Comparison of ENCODE assay signal across 1 cellular context in the genomic region with DNA sequence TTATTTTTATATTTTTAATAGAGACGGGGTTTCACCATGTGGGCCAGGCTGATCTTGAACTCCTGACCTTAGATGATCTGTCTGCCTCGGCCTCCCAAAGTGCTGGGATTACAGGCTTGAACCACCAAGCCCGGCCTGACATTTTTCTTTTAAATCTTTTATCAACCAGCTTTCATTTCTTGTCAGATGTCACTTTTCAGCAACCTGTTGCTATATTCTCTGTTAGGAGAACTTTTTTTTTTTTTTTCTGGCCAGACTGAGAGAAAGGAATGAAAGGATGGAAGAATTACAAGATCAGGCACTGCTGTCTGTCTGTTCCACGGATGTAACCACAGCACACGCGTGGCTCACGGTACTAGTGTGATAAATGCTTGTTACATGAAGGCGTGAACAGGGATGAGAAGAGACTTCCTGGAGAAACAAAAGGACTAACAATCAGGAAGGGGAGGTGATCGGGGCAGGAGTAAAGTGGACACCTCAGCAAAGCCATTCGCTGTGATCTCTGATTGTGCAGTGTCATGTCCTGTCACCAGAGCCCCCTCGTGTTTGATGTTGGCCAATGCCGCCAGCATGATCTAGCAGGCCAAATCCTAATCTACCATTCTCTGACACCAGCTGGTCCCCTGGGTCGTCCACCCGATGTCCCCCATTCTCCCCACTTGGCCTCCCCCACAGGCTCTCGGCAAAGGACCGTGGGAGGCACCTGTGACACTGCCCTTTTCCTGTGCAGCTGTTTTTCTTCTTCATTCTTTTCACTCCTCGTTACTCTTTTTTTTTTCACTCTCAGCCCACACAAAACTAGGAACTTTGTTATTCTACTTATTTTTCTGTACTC.
A peak's percentile ranks its signal among the peaks of the same experiment; 100 is the strongest.
TF ChIP-seq lines count a peak whose summit lies in the region.

No MANE protein-coding gene starts in this region.

TF ChIP-seq in A549, 52 proteins besides CTCF, POLR2A, EP300 and RAD21 (continued from another document):
- TF ChIP-seq FOSL2 (IDR thresholded peaks at IDR 0.05) (no peak), FOSL2 (CRISPR knock-in tag; IDR thresholded peaks at IDR 0.05) (no peak; the same call in 1 of the 2 replicates), CBX2 (IDR thresholded peaks at IDR 0.05; ENCODE audit: borderline replicate concordance, low read depth) (no peak), ESRRA (IDR thresholded peaks at IDR 0.05; ENCODE audit: borderline replicate concordance, low read length) (no peak), MAZ (IDR thresholded peaks at IDR 0.05; ENCODE audit: borderline replicate concordance, low read depth, low read length) (no peak), EHF (CRISPR knock-in tag; IDR thresholded peaks at IDR 0.05) (peak; percentile 90), ZC3H11A (IDR thresholded peaks at IDR 0.05) (no peak), RARB (CRISPR knock-in tag; IDR thresholded peaks at IDR 0.05) (no peak), BHLHE40 (IDR thresholded peaks at IDR 0.05; ENCODE audit: low read depth, low read length) (no peak), HEYL (CRISPR knock-in tag; IDR thresholded peaks at IDR 0.05) (peak; percentile 42), CHD4 (IDR thresholded peaks at IDR 0.05; ENCODE audit: borderline replicate concordance) (no peak), GATA3 (IDR thresholded peaks at IDR 0.05; ENCODE audit: borderline replicate concordance) (0 out of 2 replicates have a peak, but pooled peaks have one; percentile 15), NFE2L2 (conservative IDR thresholded peaks at IDR 0.05; ENCODE audit: low read length) (peak; percentile 75), HOXA7 (CRISPR knock-in tag; IDR thresholded peaks at IDR 0.05) (no peak), CBX8 (IDR thresholded peaks at IDR 0.05) (no peak), SREBF2 (IDR thresholded peaks at IDR 0.05) (no peak), TP53 (CRISPR knock-in tag; IDR thresholded peaks at IDR 0.05) (no peak), JUN (IDR thresholded peaks at IDR 0.05) (no peak; a peak in 1 of 5 replicates), PHF8 (IDR thresholded peaks at IDR 0.05; ENCODE audit: borderline replicate concordance, low read depth) (no peak), KDM1A (IDR thresholded peaks at IDR 0.05; ENCODE audit: low read depth) (no peak), SMC3 (IDR thresholded peaks at IDR 0.05) (no peak; the same call in 2 of the 3 replicates), ZNF302 (CRISPR knock-in tag; IDR thresholded peaks at IDR 0.05) (peak; percentile 49; the same call in 1 of the 2 replicates), HOXB13 (CRISPR knock-in tag; IDR thresholded peaks at IDR 0.05; ENCODE audit: low read depth) (peak; percentile 83), RNF2 (IDR thresholded peaks at IDR 0.05; ENCODE audit: borderline replicate concordance, low read depth) (no peak), NR3C1 (IDR thresholded peaks at IDR 0.05) (no peak), KDM5A (IDR thresholded peaks at IDR 0.05) (no peak), TFCP2L1 (CRISPR knock-in tag; IDR thresholded peaks at IDR 0.05) (no peak), CEBPB (IDR thresholded peaks at IDR 0.05) (no peak), FOXS1 (CRISPR knock-in tag; IDR thresholded peaks at IDR 0.05) (0 out of 2 replicates have a peak, but pooled peaks have one; percentile 36), HDAC2 (IDR thresholded peaks at IDR 0.05) (no peak), POLR2AphosphoS2 (conservative IDR thresholded peaks at IDR 0.05; ENCODE audit: low read length) (no peak), FOSB (CRISPR knock-in tag; IDR thresholded peaks at IDR 0.05) (no peak; the same call in 1 of the 2 replicates), CHD2 (IDR thresholded peaks at IDR 0.05; ENCODE audit: low read length, partially characterized antibody) (no peak), RCOR1 (IDR thresholded peaks at IDR 0.05; ENCODE audit: low read depth, low read length) (no peak)
- TF ChIP-seq, protein P1, sequence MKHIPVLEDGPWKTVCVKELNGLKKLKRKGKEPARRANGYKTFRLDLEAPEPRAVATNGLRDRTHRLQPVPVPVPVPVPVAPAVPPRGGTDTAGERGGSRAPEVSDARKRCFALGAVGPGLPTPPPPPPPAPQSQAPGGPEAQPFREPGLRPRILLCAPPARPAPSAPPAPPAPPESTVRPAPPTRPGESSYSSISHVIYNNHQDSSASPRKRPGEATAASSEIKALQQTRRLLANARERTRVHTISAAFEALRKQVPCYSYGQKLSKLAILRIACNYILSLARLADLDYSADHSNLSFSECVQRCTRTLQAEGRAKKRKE (CRISPR knock-in tag; IDR thresholded peaks at IDR 0.05; ENCODE audit: low read depth), result peak; percentile 51; the same call in 1 of the 2 replicates
- TF ChIP-seq, protein P2, sequence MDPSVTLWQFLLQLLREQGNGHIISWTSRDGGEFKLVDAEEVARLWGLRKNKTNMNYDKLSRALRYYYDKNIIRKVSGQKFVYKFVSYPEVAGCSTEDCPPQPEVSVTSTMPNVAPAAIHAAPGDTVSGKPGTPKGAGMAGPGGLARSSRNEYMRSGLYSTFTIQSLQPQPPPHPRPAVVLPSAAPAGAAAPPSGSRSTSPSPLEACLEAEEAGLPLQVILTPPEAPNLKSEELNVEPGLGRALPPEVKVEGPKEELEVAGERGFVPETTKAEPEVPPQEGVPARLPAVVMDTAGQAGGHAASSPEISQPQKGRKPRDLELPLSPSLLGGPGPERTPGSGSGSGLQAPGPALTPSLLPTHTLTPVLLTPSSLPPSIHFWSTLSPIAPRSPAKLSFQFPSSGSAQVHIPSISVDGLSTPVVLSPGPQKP (IDR thresholded peaks at IDR 0.05; ENCODE audit: low read depth, low read length), result no peak
- TF ChIP-seq, protein P3, sequence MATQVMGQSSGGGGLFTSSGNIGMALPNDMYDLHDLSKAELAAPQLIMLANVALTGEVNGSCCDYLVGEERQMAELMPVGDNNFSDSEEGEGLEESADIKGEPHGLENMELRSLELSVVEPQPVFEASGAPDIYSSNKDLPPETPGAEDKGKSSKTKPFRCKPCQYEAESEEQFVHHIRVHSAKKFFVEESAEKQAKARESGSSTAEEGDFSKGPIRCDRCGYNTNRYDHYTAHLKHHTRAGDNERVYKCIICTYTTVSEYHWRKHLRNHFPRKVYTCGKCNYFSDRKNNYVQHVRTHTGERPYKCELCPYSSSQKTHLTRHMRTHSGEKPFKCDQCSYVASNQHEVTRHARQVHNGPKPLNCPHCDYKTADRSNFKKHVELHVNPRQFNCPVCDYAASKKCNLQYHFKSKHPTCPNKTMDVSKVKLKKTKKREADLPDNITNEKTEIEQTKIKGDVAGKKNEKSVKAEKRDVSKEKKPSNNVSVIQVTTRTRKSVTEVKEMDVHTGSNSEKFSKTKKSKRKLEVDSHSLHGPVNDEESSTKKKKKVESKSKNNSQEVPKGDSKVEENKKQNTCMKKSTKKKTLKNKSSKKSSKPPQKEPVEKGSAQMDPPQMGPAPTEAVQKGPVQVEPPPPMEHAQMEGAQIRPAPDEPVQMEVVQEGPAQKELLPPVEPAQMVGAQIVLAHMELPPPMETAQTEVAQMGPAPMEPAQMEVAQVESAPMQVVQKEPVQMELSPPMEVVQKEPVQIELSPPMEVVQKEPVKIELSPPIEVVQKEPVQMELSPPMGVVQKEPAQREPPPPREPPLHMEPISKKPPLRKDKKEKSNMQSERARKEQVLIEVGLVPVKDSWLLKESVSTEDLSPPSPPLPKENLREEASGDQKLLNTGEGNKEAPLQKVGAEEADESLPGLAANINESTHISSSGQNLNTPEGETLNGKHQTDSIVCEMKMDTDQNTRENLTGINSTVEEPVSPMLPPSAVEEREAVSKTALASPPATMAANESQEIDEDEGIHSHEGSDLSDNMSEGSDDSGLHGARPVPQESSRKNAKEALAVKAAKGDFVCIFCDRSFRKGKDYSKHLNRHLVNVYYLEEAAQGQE (IDR thresholded peaks at IDR 0.05), result no peak
- TF ChIP-seq, protein P4, sequence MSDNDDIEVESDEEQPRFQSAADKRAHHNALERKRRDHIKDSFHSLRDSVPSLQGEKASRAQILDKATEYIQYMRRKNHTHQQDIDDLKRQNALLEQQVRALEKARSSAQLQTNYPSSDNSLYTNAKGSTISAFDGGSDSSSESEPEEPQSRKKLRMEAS (IDR thresholded peaks at IDR 0.05), result peak; percentile 60
- TF ChIP-seq, protein P5, sequence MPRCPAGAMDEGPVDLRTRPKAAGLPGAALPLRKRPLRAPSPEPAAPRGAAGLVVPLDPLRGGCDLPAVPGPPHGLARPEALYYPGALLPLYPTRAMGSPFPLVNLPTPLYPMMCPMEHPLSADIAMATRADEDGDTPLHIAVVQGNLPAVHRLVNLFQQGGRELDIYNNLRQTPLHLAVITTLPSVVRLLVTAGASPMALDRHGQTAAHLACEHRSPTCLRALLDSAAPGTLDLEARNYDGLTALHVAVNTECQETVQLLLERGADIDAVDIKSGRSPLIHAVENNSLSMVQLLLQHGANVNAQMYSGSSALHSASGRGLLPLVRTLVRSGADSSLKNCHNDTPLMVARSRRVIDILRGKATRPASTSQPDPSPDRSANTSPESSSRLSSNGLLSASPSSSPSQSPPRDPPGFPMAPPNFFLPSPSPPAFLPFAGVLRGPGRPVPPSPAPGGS (IDR thresholded peaks at IDR 0.05), result no peak
